ENCODE assay signal across 18 cellular contexts in genomic region chr11:20327377-20327776, GRCh38. TPM values are rescaled to one million over a fixed set of nuclear protein-coding genes. Genes with fewer than 3 reads are reported as not detected.
DNase-seq lines count a peak whose midpoint lies in the region; ATAC-seq and TF ChIP-seq lines count a peak whose summit lies in the region.
"Had no signal": no experiment of that assay in that cellular context is flagged by ENCODE, and none has a peak within 500 bp of the region (broad histone marks: within the 10 kb centered on the region; RNA-seq: fewer than 3 reads in every experiment).

No MANE protein-coding gene starts in this region.

- H3K27me3 ChIP-seq in BE2C (no peaks in the 10 kb centered on the region), GM23338 (ENCODE audit: insufficient read depth) (no peaks in the 10 kb centered on the region)
- H3K27me3 ChIP-seq: SJCRH30 had no signal

- no peak overlapping the region for H3K4me2 ChIP-seq in GM23338

- H3K36me3 ChIP-seq in BE2C (no peaks in the 10 kb centered on the region), GM23338 (ENCODE audit: insufficient read depth) (no peaks in the 10 kb centered on the region)
- H3K36me3 ChIP-seq: SJCRH30 had no signal

- in situ Hi-C loops in GM13976 (cut with MboI; ENCODE audit: low sequenced_read_pairs, unreplicated experiment), result no loop called here

- no peak overlapping the region for H3K27ac Mint-ChIP-seq in GM23338
- H3K27ac Mint-ChIP-seq: CD14-positive monocyte, IgD-negative memory B cell had no signal

- H2AFZ ChIP-seq in GM23338, result peak overlapping the region; percentile 69; the same call in 1 of the 2 replicates

- H3K27ac ChIP-seq in GM23338 (ENCODE audit: low read depth), result no peak overlapping the region
- H3K27ac ChIP-seq: SJCRH30 had no signal

- peaks cover 4% of the 10 kb centered on the region for H3K27me3 Mint-ChIP-seq in GM23338 (ENCODE audit: insufficient read depth, low read depth, poor library complexity)

- H3K4me3 Mint-ChIP-seq in GM23338, result no peak overlapping the region
- H3K4me3 Mint-ChIP-seq: CD14-positive monocyte, IgD-negative memory B cell had no signal

- no peaks in the 10 kb centered on the region; the same call in 1 of the 2 replicates for H4K20me1 ChIP-seq in GM23338 (replicated peaks; ENCODE audit: insufficient read depth)

- no peak for ATAC-seq in GM23338
- ATAC-seq in HG03280 (IDR thresholded peaks at IDR 0.05; ENCODE audit: unreplicated experiment), result no peak
- ATAC-seq in GM21619 (IDR thresholded peaks at IDR 0.05; ENCODE audit: unreplicated experiment), result no peak
- ATAC-seq: GM12878, Panc1 had no signal

- H3K79me2 ChIP-seq in GM23338 (replicated peaks; ENCODE audit: insufficient read depth), result no peaks in the 10 kb centered on the region

- DNase-seq in BE2C (peak; percentile 65), GM23338 (ENCODE audit: low spot score) (no peak), NCI-H69 (lab: John Stamatoyannopoulos, UW) (peak; percentile 57), cerebellum (ENCODE audit: low spot score) (peak; percentile 52), GM13976 (ENCODE audit: low spot score) (no peak)
- DNase-seq: DMS79 treated with DMSO at 0.1 percent for 48 hours; NCI-H187 treated with DMSO at 0.1 percent for 48 hours; NCI-H2107; NCI-H345; NK-92 treated with Interleukin-12 subunit alpha and Interleukin-12 subunit beta, amount 100 ng/mL, for 24 hours; SJCRH30; T-helper 9 cell had no signal

- 0 out of 2 replicates have a peak overlapping the region, but pooled peaks have one; percentile 6 for H3K4me3 ChIP-seq in BE2C (ENCODE audit: low read depth, low read length)
- H3K4me3 ChIP-seq in GM23338, result no peak overlapping the region
- H3K4me3 ChIP-seq: GM12878, SJCRH30 had no signal

- no peaks in the 10 kb centered on the region for H3K9me3 Mint-ChIP-seq in GM23338
- H3K9me3 Mint-ChIP-seq: IgD-negative memory B cell had no signal

- H3K9me2 ChIP-seq in GM23338 (ENCODE audit: insufficient read depth), result no peaks in the 10 kb centered on the region

- H3F3A ChIP-seq in GM23338 (replicated peaks; ENCODE audit: low read depth), result no peaks in the 10 kb centered on the region

- H3K36me3 Mint-ChIP-seq in GM23338 (ENCODE audit: low read depth), result no peaks in the 10 kb centered on the region
- H3K36me3 Mint-ChIP-seq: CD14-positive monocyte, IgD-negative memory B cell had no signal

- TF ChIP-seq CTCF in BE2C (IDR thresholded peaks at IDR 0.05; ENCODE audit: low read depth, low read length) (no peak), GM23338 (conservative IDR thresholded peaks at IDR 0.05; ENCODE audit: low read depth in 2 of 2) (no peak), GM13976 (IDR thresholded peaks at IDR 0.05; ENCODE audit: borderline replicate concordance, control extremely low read depth, extremely low read depth, insufficient read depth, missing control alignments) (no peak)

- H3K4me1 Mint-ChIP-seq in GM23338, result no peaks in the 10 kb centered on the region
- H3K4me1 Mint-ChIP-seq: CD14-positive monocyte, IgD-negative memory B cell had no signal

- H3K4me1 ChIP-seq in BE2C (peaks cover 19% of the 10 kb centered on the region), GM23338 (ENCODE audit: insufficient read depth) (no peaks in the 10 kb centered on the region)

- no peaks in the 10 kb centered on the region for H3K9me3 ChIP-seq in BE2C
- H3K9me3 ChIP-seq: SJCRH30 had no signal

TF ChIP-seq in GM23338, 12 proteins besides CTCF, POLR2A, EP300 and RAD21 (continues in another document):
- TF ChIP-seq, protein P1, sequence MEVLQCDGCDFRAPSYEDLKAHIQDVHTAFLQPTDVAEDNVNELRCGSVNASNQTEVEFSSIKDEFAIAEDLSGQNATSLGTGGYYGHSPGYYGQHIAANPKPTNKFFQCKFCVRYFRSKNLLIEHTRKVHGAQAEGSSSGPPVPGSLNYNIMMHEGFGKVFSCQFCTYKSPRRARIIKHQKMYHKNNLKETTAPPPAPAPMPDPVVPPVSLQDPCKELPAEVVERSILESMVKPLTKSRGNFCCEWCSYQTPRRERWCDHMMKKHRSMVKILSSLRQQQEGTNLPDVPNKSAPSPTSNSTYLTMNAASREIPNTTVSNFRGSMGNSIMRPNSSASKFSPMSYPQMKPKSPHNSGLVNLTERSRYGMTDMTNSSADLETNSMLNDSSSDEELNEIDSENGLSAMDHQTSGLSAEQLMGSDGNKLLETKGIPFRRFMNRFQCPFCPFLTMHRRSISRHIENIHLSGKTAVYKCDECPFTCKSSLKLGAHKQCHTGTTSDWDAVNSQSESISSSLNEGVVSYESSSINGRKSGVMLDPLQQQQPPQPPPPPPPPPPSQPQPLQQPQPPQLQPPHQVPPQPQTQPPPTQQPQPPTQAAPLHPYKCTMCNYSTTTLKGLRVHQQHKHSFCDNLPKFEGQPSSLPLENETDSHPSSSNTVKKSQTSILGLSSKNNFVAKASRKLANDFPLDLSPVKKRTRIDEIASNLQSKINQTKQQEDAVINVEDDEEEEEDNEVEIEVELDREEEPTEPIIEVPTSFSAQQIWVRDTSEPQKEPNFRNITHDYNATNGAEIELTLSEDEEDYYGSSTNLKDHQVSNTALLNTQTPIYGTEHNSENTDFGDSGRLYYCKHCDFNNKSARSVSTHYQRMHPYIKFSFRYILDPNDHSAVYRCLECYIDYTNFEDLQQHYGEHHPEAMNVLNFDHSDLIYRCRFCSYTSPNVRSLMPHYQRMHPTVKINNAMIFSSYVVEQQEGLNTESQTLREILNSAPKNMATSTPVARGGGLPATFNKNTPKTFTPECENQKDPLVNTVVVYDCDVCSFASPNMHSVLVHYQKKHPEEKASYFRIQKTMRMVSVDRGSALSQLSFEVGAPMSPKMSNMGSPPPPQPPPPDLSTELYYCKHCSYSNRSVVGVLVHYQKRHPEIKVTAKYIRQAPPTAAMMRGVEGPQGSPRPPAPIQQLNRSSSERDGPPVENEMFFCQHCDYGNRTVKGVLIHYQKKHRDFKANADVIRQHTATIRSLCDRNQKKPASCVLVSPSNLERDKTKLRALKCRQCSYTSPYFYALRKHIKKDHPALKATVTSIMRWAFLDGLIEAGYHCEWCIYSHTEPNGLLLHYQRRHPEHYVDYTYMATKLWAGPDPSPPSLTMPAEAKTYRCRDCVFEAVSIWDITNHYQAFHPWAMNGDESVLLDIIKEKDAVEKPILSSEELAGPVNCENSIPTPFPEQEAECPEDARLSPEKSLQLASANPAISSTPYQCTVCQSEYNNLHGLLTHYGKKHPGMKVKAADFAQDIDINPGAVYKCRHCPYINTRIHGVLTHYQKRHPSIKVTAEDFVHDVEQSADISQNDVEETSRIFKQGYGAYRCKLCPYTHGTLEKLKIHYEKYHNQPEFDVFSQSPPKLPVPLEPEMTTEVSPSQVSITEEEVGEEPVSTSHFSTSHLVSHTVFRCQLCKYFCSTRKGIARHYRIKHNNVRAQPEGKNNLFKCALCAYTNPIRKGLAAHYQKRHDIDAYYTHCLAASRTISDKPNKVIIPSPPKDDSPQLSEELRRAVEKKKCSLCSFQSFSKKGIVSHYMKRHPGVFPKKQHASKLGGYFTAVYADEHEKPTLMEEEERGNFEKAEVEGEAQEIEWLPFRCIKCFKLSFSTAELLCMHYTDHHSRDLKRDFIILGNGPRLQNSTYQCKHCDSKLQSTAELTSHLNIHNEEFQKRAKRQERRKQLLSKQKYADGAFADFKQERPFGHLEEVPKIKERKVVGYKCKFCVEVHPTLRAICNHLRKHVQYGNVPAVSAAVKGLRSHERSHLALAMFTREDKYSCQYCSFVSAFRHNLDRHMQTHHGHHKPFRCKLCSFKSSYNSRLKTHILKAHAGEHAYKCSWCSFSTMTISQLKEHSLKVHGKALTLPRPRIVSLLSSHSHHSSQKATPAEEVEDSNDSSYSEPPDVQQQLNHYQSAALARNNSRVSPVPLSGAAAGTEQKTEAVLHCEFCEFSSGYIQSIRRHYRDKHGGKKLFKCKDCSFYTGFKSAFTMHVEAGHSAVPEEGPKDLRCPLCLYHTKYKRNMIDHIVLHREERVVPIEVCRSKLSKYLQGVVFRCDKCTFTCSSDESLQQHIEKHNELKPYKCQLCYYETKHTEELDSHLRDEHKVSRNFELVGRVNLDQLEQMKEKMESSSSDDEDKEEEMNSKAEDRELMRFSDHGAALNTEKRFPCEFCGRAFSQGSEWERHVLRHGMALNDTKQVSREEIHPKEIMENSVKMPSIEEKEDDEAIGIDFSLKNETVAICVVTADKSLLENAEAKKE (CRISPR knock-in tag; IDR thresholded peaks at IDR 0.05), result no peak
- TF ChIP-seq EZH2 (IDR thresholded peaks at IDR 0.05; ENCODE audit: low read depth, unreplicated experiment) (no peak), ZNF331 (CRISPR knock-in tag; IDR thresholded peaks at IDR 0.05; ENCODE audit: low read depth) (no peak), STAT1 (IDR thresholded peaks at IDR 0.05; ENCODE audit: unreplicated experiment) (no peak), POLR2AphosphoS5 (IDR thresholded peaks at IDR 0.05; ENCODE audit: low read depth) (no peak), EZH2phosphoT487 (IDR thresholded peaks at IDR 0.05; ENCODE audit: unreplicated experiment) (no peak), ZNF114 (CRISPR knock-in tag; IDR thresholded peaks at IDR 0.05) (no peak), ETS1 (IDR thresholded peaks at IDR 0.05) (no peak)

RNA-seq across cellular contexts. Expression of gene HTATIP2, which starts 36.1 kb away (rescaled TPM):
- 14.5 TPM for polyA plus RNA-seq in BE2C (2012; ENCODE audit: insufficient read depth, insufficient read length, low read depth)
- total RNA-seq in GM23338 (2014; rRNA removed; shearing (Covaris generic)), result 45.0 and 45.2 TPM in 2 replicates
- polyA plus RNA-seq in GM23338 (2016; fragmentation: Nextera tagmentation; extraction: Ambion mirVana), result 50.0 and 57.5 TPM in 2 replicates
- 0.91 TPM for total RNA-seq in cerebellum

Comparison
In these comparisons a context has a peak if more than half of its experiments do, and no peak if none do; other contexts are left out.
1. DNase-seq: peak in BE2C (single experiment), NCI-H69 (single experiment) and cerebellum (single experiment); none in GM23338 (single experiment) and GM13976 (single experiment).
2. RNA of gene HTATIP2, which starts 36.1 kb away (total RNA-seq): 45.0 to 45.2 TPM in GM23338; 0.91 TPM in cerebellum (single experiment); every median in the first group is over 10 times any median in the second.